In genomic region chr6:87071683-87072082, GRCh38 we compare ENCODE assay signal across 15 cellular contexts.
"Had no signal": no experiment of that assay in that cellular context is flagged by ENCODE, and none has a peak within 500 bp of the region (broad histone marks: within the 10 kb centered on the region; RNA-seq: fewer than 3 reads in every experiment).

No MANE protein-coding gene starts in this region.

- ATAC-seq: activated CD4-positive, alpha-beta T cell treated with anti-CD3 and anti-CD28 coated beads for 36 hours; activated naive CD8-positive, alpha-beta T cell treated with anti-CD3 and anti-CD28 coated beads, Interleukin-2, amount 50 U/mL, for 24 hours; esophagus mucosa; left cardiac atrium; naive thymus-derived CD4-positive, alpha-beta T cell had no signal

- DNase-seq: activated CD4-positive, alpha-beta memory T cell treated with anti-CD3 and anti-CD28 coated beads, Interleukin-2, amount 10 ng/mL, durations not matched to agents 7 days and 5 days; activated CD4-positive, alpha-beta T cell treated with anti-CD3 and anti-CD28 coated beads for 36 hours; activated CD8-positive, alpha-beta memory T cell treated with anti-CD3 and anti-CD28 coated beads, Interleukin-2, amount 50 U/mL, for 4 hours; activated naive CD4-positive, alpha-beta T cell; activated naive CD8-positive, alpha-beta T cell treated with anti-CD3 and anti-CD28 coated beads, Interleukin-2, amount 50 U/mL, for 24 hours; dorsolateral prefrontal cortex; glutamatergic neuron; left cardiac atrium; naive thymus-derived CD4-positive, alpha-beta T cell; retina; stimulated activated CD4-positive, alpha-beta T cell treated with anti-CD3 and anti-CD28 coated beads, Interleukin-15, amount 100 ng/mL, for 24 hours; stimulated activated CD4-positive, alpha-beta T cell treated with anti-CD3 and anti-CD28 coated beads, Interleukin-4, amount 100 ng/mL, for 4 hours; thyroid gland; WERI-Rb-1 had no signal
